Comparison of ENCODE assay signal across 28 cellular contexts in the genomic region with DNA sequence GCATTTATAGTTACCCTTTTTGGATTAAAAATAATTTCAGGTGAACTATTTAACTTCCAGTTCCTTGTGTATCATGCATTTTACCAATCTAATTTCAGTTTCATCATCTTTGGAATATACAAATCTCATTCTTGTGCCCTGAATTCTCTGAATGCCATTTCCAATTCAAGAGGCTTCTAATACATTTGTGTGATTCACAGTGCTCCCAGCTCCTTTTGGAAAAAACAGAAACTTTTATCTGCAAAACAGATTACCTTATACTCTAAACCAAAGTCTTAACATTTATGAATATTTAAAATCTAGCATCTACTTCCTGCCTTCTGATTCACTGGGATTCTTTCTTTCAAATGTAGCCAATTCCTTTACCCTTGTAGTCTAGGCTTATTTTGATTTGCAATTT. TPM values are rescaled to one million over a fixed set of nuclear protein-coding genes. Genes with fewer than 3 reads are reported as not detected.
A peak's percentile ranks its signal among the peaks of the same experiment; 100 is the strongest.
DNase-seq lines count a peak whose midpoint lies in the region; ATAC-seq and TF ChIP-seq lines count a peak whose summit lies in the region.
"Had no signal": no experiment of that assay in that cellular context is flagged by ENCODE, and none has a peak within 500 bp of the region (broad histone marks: within the 10 kb centered on the region; RNA-seq: fewer than 3 reads in every experiment).

No MANE protein-coding gene starts in this region.

- H3K27ac ChIP-seq in PC-9 = no peak overlapping the region
- H3K27ac ChIP-seq: BLaER1, KMS-11, SJSA1 had no signal

- POLR2A ChIA-PET in PC-9 (lab: Charles Lee; ENCODE audit: unreplicated experiment) = no interaction called here

- no peaks in the 10 kb centered on the region for H3K9me2 ChIP-seq in PC-9 (ENCODE audit: insufficient read depth)

- H3F3A ChIP-seq in PC-9 (ENCODE audit: insufficient read depth, low read depth) = no peaks in the 10 kb centered on the region

- no peaks in the 10 kb centered on the region for H4K20me1 ChIP-seq in PC-9 (ENCODE audit: insufficient read depth)
- H4K20me1 ChIP-seq: BLaER1 had no signal

- ATAC-seq in activated T-cell treated with anti-CD3 and anti-CD28 coated beads, Interleukin-2, amount 50 U/mL, for 72 hours (replicated peaks in 1 of 2) = no peak
- ATAC-seq in HG03039 (IDR thresholded peaks at IDR 0.05; ENCODE audit: unreplicated experiment) = no peak
- ATAC-seq in Right ventricle myocardium inferior = no peak
- ATAC-seq: GM23338, PC-3 had no signal

- no peak for TF ChIP-seq CTCF in PC-9 (conservative IDR thresholded peaks at IDR 0.05)

- H3K4me1 Mint-ChIP-seq in activated T-cell treated with anti-CD3 and anti-CD28 coated beads, Interleukin-2, amount 50 U/mL, for 72 hours (ENCODE audit: low read depth) = no peaks in the 10 kb centered on the region
- H3K4me1 Mint-ChIP-seq: IgD-negative memory B cell had no signal

- H3K27me3 Mint-ChIP-seq in activated T-cell treated with anti-CD3 and anti-CD28 coated beads, Interleukin-2, amount 50 U/mL, for 72 hours (ENCODE audit: low read depth) = no peaks in the 10 kb centered on the region
- H3K27me3 Mint-ChIP-seq: CD4-positive, alpha-beta T cell; IgD-negative memory B cell had no signal

- no peaks in the 10 kb centered on the region for H3K36me3 Mint-ChIP-seq in activated T-cell treated with anti-CD3 and anti-CD28 coated beads, Interleukin-2, amount 50 U/mL, for 72 hours (ENCODE audit: insufficient read depth in 2 of 2)
- H3K36me3 Mint-ChIP-seq: IgD-negative memory B cell had no signal

- no peaks in the 10 kb centered on the region for H3K27me3 ChIP-seq in PC-9 (ENCODE audit: insufficient read depth, low read depth)
- H3K27me3 ChIP-seq: BLaER1, SJSA1 had no signal

- H3K79me2 ChIP-seq in PC-9 (ENCODE audit: low read depth) = no peaks in the 10 kb centered on the region

- H3K36me3 ChIP-seq in PC-9 (ENCODE audit: low read depth) = no peaks in the 10 kb centered on the region
- H3K36me3 ChIP-seq: BLaER1, HAP-1, SJSA1 had no signal

- no TSS peak for BruUV-seq in PC-9 (replicated peaks; lab: Mats Ljungman, UMichigan)

- H3K4me3 ChIP-seq in PC-9 = no peak overlapping the region
- H3K4me3 ChIP-seq: BLaER1, GM23338, HAP-1, SJSA1 had no signal

- H3K9me3 Mint-ChIP-seq in activated T-cell treated with anti-CD3 and anti-CD28 coated beads, Interleukin-2, amount 50 U/mL, for 72 hours = no peaks in the 10 kb centered on the region
- H3K9me3 Mint-ChIP-seq: CD4-positive, alpha-beta T cell; GM23338; HFFc6 had no signal

- H3K9me3 ChIP-seq in PC-9 (ENCODE audit: insufficient read depth, low read depth) = no peaks in the 10 kb centered on the region
- H3K9me3 ChIP-seq: BLaER1, SJSA1 had no signal

- CTCF ChIA-PET in PC-9 (lab: Charles Lee) = no interaction called here

- H3K4me2 ChIP-seq in PC-9 = no peak overlapping the region
- H3K4me2 ChIP-seq: BLaER1, GM23338, KMS-11 had no signal

- peak overlapping the region; percentile 31 for H3K27ac Mint-ChIP-seq in activated T-cell treated with anti-CD3 and anti-CD28 coated beads, Interleukin-2, amount 50 U/mL, for 72 hours
- H3K27ac Mint-ChIP-seq: CD4-positive, alpha-beta T cell; GM23338; HFFc6; IgD-negative memory B cell had no signal

- no peaks in the 10 kb centered on the region for H3K4me1 ChIP-seq in PC-9 (replicated peaks; ENCODE audit: insufficient read depth)
- H3K4me1 ChIP-seq: BLaER1, SJSA1 had no signal

- no peak overlapping the region for H3K4me3 Mint-ChIP-seq in activated T-cell treated with anti-CD3 and anti-CD28 coated beads, Interleukin-2, amount 50 U/mL, for 72 hours
- H3K4me3 Mint-ChIP-seq: CD4-positive, alpha-beta T cell; GM23338; HFFc6; IgD-negative memory B cell had no signal

- intact Hi-C loops in PC-9 (cut with micrococcal nuclease; ENCODE audit: unreplicated experiment) (no loop called here), Right ventricle myocardium inferior (cut with DNase I) (no loop called here)

- DNase-seq in activated T-cell treated with anti-CD3 and anti-CD28 coated beads, Interleukin-2, amount 50 U/mL, for 72 hours = no peak
- no peak for DNase-seq in activated T-cell treated with anti-CD3 and anti-CD28 coated beads, Interleukin-2, amount 50 U/mL, for 1 hour
- no peak for DNase-seq in PC-9
- DNase-seq in dedifferentiated amniotic fluid mesenchymal stem cell (ENCODE audit: extremely low spot score) = peak; percentile 41
- no peak for DNase-seq in Right ventricle myocardium inferior (ENCODE audit: missing footprints)
- no peak for DNase-seq in stimulated activated naive CD4-positive, alpha-beta T cell treated with Interleukin-2 at 50 U/mL for 16 hours (lab: John Stamatoyannopoulos, UW)
- no peak for DNase-seq in activated gamma-delta T cell treated with Interleukin-2 at 50 U/mL for 16 hours
- DNase-seq: 8988T; CD4-positive, alpha-beta T cell; DMS53; HFFc6; NCI-H1092; NCI-H1417 treated with DMSO at 0.1 percent for 48 hours; NCI-H1694 treated with DMSO at 0.1 percent for 48 hours; NCI-H2081; NCI-H2171; NCI-H345; NCI-H524; NCI-H774; PC-3; Right ventricle myocardium superior had no signal

- 0 out of 2 replicates have a peak overlapping the region, but pooled peaks have one; percentile 3 for H2AFZ ChIP-seq in PC-9
- H2AFZ ChIP-seq: GM23338 had no signal

RNA-seq across cellular contexts. Expression of a gene that starts 11.1 kb away (rescaled TPM):
- total RNA-seq in activated T-cell treated with anti-CD3 and anti-CD28 coated beads, Interleukin-2, amount 50 U/mL, for 72 hours = 1 to 10 TPM; 3.8 to 4.9 TPM
- total RNA-seq in PC-9 (2021) (5.6 and 11.5 TPM in 2 replicates), Right ventricle myocardium inferior (11.7 TPM)

RNA-seq across cellular contexts. Expression of a gene that starts 19.0 kb away (rescaled TPM):
- total RNA-seq in activated T-cell treated with anti-CD3 and anti-CD28 coated beads, Interleukin-2, amount 50 U/mL, for 72 hours = 10 to 100 TPM; 12.8 to 18.5 TPM
- total RNA-seq in PC-9 (2021) = 10.4 and 10.9 TPM in 2 replicates
- 34.7 TPM for total RNA-seq in Right ventricle myocardium inferior
